2 cellular contexts compared by ENCODE assay signal in genomic region chr1:179055930-179056329, GRCh38.
TF ChIP-seq lines count a peak whose summit lies in the region.

No MANE protein-coding gene starts in this region.

TF ChIP-seq in HEK293, 187 proteins besides CTCF, POLR2A, EP300 and RAD21:
- no peak for TF ChIP-seq ZNF518A (tag by site-specific recombination; conservative IDR thresholded peaks at IDR 0.05; ENCODE audit: low read depth)
- TF ChIP-seq ZNF175 (tag by site-specific recombination; IDR thresholded peaks at IDR 0.05) = no peak
- no peak for TF ChIP-seq ZNF433 (tag by site-specific recombination; IDR thresholded peaks at IDR 0.05; ENCODE audit: low read depth)
- no peak for TF ChIP-seq GLIS1 (tag by site-specific recombination; IDR thresholded peaks at IDR 0.05)
- peak; percentile 61; the same call in 1 of the 2 replicates for TF ChIP-seq ZNF549 (tag by site-specific recombination; IDR thresholded peaks at IDR 0.05)
- TF ChIP-seq ZNF148 (tag by site-specific recombination; IDR thresholded peaks at IDR 0.05; ENCODE audit: borderline replicate concordance) = no peak
- no peak for TF ChIP-seq ZNF19 (tag by site-specific recombination; IDR thresholded peaks at IDR 0.05; ENCODE audit: low read depth)

TF ChIP-seq in K562, 482 proteins besides CTCF, POLR2A, EP300 and RAD21:
- TF ChIP-seq BDP1 (IDR thresholded peaks at IDR 0.05; ENCODE audit: insufficient read depth, insufficient read length) = no peak
- TF ChIP-seq, protein P1, sequence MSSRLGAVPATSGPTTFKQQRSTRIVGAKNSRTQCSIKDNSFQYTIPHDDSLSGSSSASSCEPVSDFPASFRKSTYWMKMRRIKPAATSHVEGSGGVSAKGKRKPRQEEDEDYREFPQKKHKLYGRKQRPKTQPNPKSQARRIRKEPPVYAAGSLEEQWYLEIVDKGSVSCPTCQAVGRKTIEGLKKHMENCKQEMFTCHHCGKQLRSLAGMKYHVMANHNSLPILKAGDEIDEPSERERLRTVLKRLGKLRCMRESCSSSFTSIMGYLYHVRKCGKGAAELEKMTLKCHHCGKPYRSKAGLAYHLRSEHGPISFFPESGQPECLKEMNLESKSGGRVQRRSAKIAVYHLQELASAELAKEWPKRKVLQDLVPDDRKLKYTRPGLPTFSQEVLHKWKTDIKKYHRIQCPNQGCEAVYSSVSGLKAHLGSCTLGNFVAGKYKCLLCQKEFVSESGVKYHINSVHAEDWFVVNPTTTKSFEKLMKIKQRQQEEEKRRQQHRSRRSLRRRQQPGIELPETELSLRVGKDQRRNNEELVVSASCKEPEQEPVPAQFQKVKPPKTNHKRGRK (tag; IDR thresholded peaks at IDR 0.05) = no peak
- no peak for TF ChIP-seq CREB1 (IDR thresholded peaks at IDR 0.05)
- TF ChIP-seq CREB1 (CRISPR knock-in tag; IDR thresholded peaks at IDR 0.05) = no peak
- no peak for TF ChIP-seq SLC30A9 (CRISPR knock-in tag; IDR thresholded peaks at IDR 0.05)
- 0 out of 2 replicates have a peak, but pooled peaks have one; percentile 27 for TF ChIP-seq PKNOX1 (IDR thresholded peaks at IDR 0.05)
- no peak for TF ChIP-seq ETV5 (CRISPR knock-in tag; IDR thresholded peaks at IDR 0.05; ENCODE audit: low read depth)
- TF ChIP-seq MTA1 (IDR thresholded peaks at IDR 0.05; ENCODE audit: borderline replicate concordance) = no peak
- no peak for TF ChIP-seq TFAP4 (CRISPR knock-in tag; IDR thresholded peaks at IDR 0.05; ENCODE audit: borderline replicate concordance)
- no peak for TF ChIP-seq NFRKB (IDR thresholded peaks at IDR 0.05; ENCODE audit: low read depth)
- TF ChIP-seq, protein P2, sequence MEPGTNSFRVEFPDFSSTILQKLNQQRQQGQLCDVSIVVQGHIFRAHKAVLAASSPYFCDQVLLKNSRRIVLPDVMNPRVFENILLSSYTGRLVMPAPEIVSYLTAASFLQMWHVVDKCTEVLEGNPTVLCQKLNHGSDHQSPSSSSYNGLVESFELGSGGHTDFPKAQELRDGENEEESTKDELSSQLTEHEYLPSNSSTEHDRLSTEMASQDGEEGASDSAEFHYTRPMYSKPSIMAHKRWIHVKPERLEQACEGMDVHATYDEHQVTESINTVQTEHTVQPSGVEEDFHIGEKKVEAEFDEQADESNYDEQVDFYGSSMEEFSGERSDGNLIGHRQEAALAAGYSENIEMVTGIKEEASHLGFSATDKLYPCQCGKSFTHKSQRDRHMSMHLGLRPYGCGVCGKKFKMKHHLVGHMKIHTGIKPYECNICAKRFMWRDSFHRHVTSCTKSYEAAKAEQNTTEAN (CRISPR knock-in tag; IDR thresholded peaks at IDR 0.05) = no peak
- TF ChIP-seq MED1 (CRISPR knock-in tag; IDR thresholded peaks at IDR 0.05; ENCODE audit: borderline replicate concordance) = no peak
- TF ChIP-seq SRSF1 (IDR thresholded peaks at IDR 0.05; ENCODE audit: low read depth, low read length) = no peak
- no peak for TF ChIP-seq RBM22 (IDR thresholded peaks at IDR 0.05; ENCODE audit: low read depth, low read length, poor library complexity, severe bottlenecking)
- no peak for TF ChIP-seq ZNF561 (CRISPR knock-in tag; conservative IDR thresholded peaks at IDR 0.05)
- TF ChIP-seq FOSL1 (tag; conservative IDR thresholded peaks at IDR 0.05) = peak; percentile 88
TF ChIP-seq in K562: peak in this region for 2.
